ENCODE assay signal across 2 cellular contexts in the genomic region with DNA sequence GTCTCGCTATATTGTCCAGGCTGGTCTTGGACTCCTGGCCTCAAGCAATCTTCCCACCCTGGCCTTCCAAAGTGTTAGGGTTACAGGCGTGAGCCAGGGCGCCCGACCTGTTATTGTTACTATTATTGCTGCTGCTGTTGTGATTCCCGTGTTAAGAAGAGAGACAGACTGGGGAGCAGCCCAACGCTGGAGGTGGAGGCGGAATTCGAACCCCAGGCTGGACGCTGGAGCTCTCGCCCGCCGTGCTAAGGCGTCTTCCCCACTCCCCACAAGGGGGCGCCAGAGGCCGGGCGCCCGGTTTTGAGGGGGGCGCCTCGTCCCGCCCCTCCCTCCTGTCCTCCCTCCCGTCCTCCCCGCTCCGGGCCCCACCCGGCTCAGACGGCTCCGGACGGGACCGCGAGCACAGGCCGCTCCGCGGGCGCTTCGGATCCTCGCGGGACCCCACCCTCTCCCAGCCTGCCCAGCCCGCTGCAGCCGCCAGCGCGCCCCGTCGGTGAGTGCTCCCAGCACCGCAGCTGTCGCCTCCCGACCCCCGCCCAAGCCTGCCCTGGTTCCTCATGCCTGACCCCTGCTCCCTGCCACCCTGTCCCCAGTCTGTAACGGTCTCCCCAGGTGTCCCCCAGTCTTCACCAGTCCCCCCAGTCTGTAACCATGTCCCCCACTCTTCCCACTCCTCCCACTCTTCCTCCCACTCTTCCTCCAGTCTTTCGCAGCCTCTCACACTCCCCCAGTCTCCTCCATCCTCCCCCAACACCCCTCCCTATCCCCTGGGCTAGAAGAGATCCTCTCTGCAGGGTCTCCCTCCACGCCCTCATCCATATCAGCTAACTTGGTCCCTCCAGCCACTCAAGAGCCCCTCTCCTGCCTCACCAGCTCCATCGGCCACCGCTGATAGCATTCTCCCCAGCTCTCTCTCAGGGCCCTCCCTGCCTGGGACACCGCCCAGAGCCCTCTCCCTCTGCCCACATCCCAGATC.
TF ChIP-seq lines count a peak whose summit lies in the region.

A gene with protein sequence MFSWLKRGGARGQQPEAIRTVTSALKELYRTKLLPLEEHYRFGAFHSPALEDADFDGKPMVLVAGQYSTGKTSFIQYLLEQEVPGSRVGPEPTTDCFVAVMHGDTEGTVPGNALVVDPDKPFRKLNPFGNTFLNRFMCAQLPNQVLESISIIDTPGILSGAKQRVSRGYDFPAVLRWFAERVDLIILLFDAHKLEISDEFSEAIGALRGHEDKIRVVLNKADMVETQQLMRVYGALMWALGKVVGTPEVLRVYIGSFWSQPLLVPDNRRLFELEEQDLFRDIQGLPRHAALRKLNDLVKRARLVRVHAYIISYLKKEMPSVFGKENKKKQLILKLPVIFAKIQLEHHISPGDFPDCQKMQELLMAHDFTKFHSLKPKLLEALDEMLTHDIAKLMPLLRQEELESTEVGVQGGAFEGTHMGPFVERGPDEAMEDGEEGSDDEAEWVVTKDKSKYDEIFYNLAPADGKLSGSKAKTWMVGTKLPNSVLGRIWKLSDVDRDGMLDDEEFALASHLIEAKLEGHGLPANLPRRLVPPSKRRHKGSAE (plus strand): TSS at position 377 of the 976 bp plus-strand sequence. CDS start 3,191 bp downstream, outside the sequence.

TF ChIP-seq in SK-N-SH treated with all-trans-retinoic acid at 6 μM for 48 hours, 23 proteins besides CTCF, POLR2A, EP300 and RAD21:
- TF ChIP-seq TSHZ2 (CRISPR knock-in tag; IDR thresholded peaks at IDR 0.05) (no peak), OSR1 (CRISPR knock-in tag; IDR thresholded peaks at IDR 0.05) (no peak), TOX (CRISPR knock-in tag; IDR thresholded peaks at IDR 0.05; ENCODE audit: borderline replicate concordance) (no peak), PPARA (CRISPR knock-in tag; IDR thresholded peaks at IDR 0.05; ENCODE audit: borderline replicate concordance) (no peak), RARB (CRISPR knock-in tag; IDR thresholded peaks at IDR 0.05) (no peak)
- TF ChIP-seq, protein P1, sequence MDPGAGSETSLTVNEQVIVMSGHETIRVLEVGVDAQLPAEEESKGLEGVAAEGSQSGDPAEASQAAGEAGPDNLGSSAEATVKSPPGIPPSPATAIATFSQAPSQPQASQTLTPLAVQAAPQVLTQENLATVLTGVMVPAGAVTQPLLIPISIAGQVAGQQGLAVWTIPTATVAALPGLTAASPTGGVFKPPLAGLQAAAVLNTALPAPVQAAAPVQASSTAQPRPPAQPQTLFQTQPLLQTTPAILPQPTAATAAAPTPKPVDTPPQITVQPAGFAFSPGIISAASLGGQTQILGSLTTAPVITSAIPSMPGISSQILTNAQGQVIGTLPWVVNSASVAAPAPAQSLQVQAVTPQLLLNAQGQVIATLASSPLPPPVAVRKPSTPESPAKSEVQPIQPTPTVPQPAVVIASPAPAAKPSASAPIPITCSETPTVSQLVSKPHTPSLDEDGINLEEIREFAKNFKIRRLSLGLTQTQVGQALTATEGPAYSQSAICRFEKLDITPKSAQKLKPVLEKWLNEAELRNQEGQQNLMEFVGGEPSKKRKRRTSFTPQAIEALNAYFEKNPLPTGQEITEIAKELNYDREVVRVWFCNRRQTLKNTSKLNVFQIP (CRISPR knock-in tag; IDR thresholded peaks at IDR 0.05; ENCODE audit: borderline replicate concordance, low read depth), result no peak

TF ChIP-seq in K562, 482 proteins besides CTCF, POLR2A, EP300 and RAD21 (continued from another document and continues in another):
- no peak for TF ChIP-seq RERE (CRISPR knock-in tag; IDR thresholded peaks at IDR 0.05; ENCODE audit: borderline replicate concordance)
- TF ChIP-seq KAT7 (CRISPR knock-in tag; IDR thresholded peaks at IDR 0.05; ENCODE audit: borderline replicate concordance), result peak; percentile 40; the same call in 1 of the 2 replicates
- TF ChIP-seq MED1 (CRISPR knock-in tag; IDR thresholded peaks at IDR 0.05; ENCODE audit: borderline replicate concordance), result no peak
- no peak for TF ChIP-seq ZFPM2 (CRISPR knock-in tag; IDR thresholded peaks at IDR 0.05)
- TF ChIP-seq COPS2 (conservative IDR thresholded peaks at IDR 0.05), result no peak
- TF ChIP-seq, protein P2, sequence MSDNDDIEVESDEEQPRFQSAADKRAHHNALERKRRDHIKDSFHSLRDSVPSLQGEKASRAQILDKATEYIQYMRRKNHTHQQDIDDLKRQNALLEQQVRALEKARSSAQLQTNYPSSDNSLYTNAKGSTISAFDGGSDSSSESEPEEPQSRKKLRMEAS (CRISPR knock-in tag; IDR thresholded peaks at IDR 0.05), result peak; percentile 54
- TF ChIP-seq ZNF766 (CRISPR knock-in tag; conservative IDR thresholded peaks at IDR 0.05), result no peak
- no peak for TF ChIP-seq ZBTB49 (CRISPR knock-in tag; IDR thresholded peaks at IDR 0.05; ENCODE audit: borderline replicate concordance)
- TF ChIP-seq MBD2 (IDR thresholded peaks at IDR 0.05; ENCODE audit: borderline replicate concordance, low read depth), result no peak
- peak; percentile 54; the same call in 1 of the 2 replicates for TF ChIP-seq SOX6 (IDR thresholded peaks at IDR 0.05)
- TF ChIP-seq ASH1L (IDR thresholded peaks at IDR 0.05; ENCODE audit: borderline replicate concordance, low read depth, partially characterized antibody), result no peak
- TF ChIP-seq MEF2D (tag; conservative IDR thresholded peaks at IDR 0.05; ENCODE audit: low read depth), result no peak
- TF ChIP-seq ZNF507 (tag; conservative IDR thresholded peaks at IDR 0.05), result no peak
- TF ChIP-seq KLF13 (tag; IDR thresholded peaks at IDR 0.05; ENCODE audit: borderline replicate concordance, low read depth), result 0 out of 2 replicates have a peak, but pooled peaks have one; percentile 43
- TF ChIP-seq, protein P3, sequence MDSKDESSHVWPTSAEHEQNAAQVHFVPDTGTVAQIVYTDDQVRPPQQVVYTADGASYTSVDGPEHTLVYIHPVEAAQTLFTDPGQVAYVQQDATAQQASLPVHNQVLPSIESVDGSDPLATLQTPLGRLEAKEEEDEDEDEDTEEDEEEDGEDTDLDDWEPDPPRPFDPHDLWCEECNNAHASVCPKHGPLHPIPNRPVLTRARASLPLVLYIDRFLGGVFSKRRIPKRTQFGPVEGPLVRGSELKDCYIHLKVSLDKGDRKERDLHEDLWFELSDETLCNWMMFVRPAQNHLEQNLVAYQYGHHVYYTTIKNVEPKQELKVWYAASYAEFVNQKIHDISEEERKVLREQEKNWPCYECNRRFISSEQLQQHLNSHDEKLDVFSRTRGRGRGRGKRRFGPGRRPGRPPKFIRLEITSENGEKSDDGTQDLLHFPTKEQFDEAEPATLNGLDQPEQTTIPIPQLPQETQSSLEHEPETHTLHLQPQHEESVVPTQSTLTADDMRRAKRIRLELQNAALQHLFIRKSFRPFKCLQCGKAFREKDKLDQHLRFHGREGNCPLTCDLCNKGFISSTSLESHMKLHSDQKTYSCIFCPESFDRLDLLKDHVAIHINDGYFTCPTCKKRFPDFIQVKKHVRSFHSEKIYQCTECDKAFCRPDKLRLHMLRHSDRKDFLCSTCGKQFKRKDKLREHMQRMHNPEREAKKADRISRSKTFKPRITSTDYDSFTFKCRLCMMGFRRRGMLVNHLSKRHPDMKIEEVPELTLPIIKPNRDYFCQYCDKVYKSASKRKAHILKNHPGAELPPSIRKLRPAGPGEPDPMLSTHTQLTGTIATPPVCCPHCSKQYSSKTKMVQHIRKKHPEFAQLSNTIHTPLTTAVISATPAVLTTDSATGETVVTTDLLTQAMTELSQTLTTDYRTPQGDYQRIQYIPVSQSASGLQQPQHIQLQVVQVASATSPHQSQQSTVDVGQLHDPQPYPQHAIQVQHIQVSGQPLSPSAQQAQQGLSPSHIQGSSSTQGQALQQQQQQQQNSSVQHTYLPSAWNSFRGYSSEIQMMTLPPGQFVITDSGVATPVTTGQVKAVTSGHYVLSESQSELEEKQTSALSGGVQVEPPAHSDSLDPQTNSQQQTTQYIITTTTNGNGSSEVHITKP (IDR thresholded peaks at IDR 0.05; ENCODE audit: partially characterized antibody), result no peak
- TF ChIP-seq, protein P4, sequence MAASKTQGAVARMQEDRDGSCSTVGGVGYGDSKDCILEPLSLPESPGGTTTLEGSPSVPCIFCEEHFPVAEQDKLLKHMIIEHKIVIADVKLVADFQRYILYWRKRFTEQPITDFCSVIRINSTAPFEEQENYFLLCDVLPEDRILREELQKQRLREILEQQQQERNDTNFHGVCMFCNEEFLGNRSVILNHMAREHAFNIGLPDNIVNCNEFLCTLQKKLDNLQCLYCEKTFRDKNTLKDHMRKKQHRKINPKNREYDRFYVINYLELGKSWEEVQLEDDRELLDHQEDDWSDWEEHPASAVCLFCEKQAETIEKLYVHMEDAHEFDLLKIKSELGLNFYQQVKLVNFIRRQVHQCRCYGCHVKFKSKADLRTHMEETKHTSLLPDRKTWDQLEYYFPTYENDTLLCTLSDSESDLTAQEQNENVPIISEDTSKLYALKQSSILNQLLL (CRISPR knock-in tag; IDR thresholded peaks at IDR 0.05; ENCODE audit: borderline replicate concordance), result no peak
- TF ChIP-seq, protein P5, sequence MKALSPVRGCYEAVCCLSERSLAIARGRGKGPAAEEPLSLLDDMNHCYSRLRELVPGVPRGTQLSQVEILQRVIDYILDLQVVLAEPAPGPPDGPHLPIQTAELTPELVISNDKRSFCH (CRISPR knock-in tag; IDR thresholded peaks at IDR 0.05), result no peak
- TF ChIP-seq, protein P5 (tag; IDR thresholded peaks at IDR 0.05), result no peak
- TF ChIP-seq, protein P6, sequence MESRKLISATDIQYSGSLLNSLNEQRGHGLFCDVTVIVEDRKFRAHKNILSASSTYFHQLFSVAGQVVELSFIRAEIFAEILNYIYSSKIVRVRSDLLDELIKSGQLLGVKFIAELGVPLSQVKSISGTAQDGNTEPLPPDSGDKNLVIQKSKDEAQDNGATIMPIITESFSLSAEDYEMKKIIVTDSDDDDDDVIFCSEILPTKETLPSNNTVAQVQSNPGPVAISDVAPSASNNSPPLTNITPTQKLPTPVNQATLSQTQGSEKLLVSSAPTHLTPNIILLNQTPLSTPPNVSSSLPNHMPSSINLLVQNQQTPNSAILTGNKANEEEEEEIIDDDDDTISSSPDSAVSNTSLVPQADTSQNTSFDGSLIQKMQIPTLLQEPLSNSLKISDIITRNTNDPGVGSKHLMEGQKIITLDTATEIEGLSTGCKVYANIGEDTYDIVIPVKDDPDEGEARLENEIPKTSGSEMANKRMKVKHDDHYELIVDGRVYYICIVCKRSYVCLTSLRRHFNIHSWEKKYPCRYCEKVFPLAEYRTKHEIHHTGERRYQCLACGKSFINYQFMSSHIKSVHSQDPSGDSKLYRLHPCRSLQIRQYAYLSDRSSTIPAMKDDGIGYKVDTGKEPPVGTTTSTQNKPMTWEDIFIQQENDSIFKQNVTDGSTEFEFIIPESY (CRISPR knock-in tag; IDR thresholded peaks at IDR 0.05), result no peak
- TF ChIP-seq ZNF197 (CRISPR knock-in tag; IDR thresholded peaks at IDR 0.05; ENCODE audit: low read depth), result no peak
- TF ChIP-seq ELF1 (tag; IDR thresholded peaks at IDR 0.05), result no peak
